Comparison of ENCODE assay signal across 6 cellular contexts in the genomic region with DNA sequence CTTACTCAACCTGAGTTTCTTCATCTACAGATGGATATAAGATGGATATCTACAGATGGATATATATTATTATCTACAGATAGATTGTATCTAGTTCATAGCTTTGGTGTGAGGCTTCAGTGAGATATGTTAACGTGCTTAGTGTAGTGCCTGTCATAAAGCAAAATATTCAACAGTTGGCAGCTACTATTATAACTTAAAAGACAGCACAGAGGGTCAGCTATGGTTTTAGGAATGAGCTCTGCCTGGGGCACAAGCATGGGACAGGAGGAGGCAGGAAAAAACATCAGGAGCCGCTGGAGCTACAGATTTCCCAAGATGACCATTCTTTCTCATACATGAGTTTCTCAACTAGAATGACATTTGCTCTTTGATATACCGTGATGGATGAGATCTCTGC. TPM values are rescaled to one million over a fixed set of nuclear protein-coding genes. Genes with fewer than 3 reads are reported as not detected.
DNase-seq lines count a peak whose midpoint lies in the region; ATAC-seq and TF ChIP-seq lines count a peak whose summit lies in the region.

No MANE protein-coding gene starts in this region.

- DNase-seq in MM.1S (no peak), dorsolateral prefrontal cortex (no peak), psoas muscle (no peak), NCI-H226 (no peak), NCI-H69 (lab: John Stamatoyannopoulos, UW) (no peak), ureter (ENCODE audit: low spot score) (no peak)

- no peaks in the 10 kb centered on the region for H3K27me3 ChIP-seq in MM.1S (replicated peaks; ENCODE audit: insufficient read depth, low read length)
- H3K27me3 ChIP-seq in dorsolateral prefrontal cortex: no peaks in the 10 kb centered on the region
- no peaks in the 10 kb centered on the region for H3K27me3 ChIP-seq in psoas muscle (ENCODE audit: insufficient read depth in 3 of 3, low read length in 2 of 3)

- no peaks in the 10 kb centered on the region for H3K9me3 ChIP-seq in MM.1S (replicated peaks; ENCODE audit: insufficient read depth, low read length)
- no peaks in the 10 kb centered on the region for H3K9me3 ChIP-seq in psoas muscle

- 68 to 78% (median 72%) methylated on average over 3 of the region's 3 CpGs for WGBS in psoas muscle, 3 donors

- no peak for TF ChIP-seq CTCF in MM.1S (IDR thresholded peaks at IDR 0.05; ENCODE audit: low read length)
- no peak for TF ChIP-seq CTCF in dorsolateral prefrontal cortex (IDR thresholded peaks at IDR 0.05 in 54 of 56, conservative IDR thresholded peaks at IDR 0.05 in 2 of 56; ENCODE audit: low read depth in 1 of 56, partially characterized antibody in 56 of 56)
- no peak for TF ChIP-seq CTCF in psoas muscle (IDR thresholded peaks at IDR 0.05)

- H3K9ac ChIP-seq in MM.1S (ENCODE audit: low read length): no peak overlapping the region

- peak overlapping the region; percentile 93; the same call in 1 of the 2 replicates for H2AFZ ChIP-seq in MM.1S (ENCODE audit: low read length)

- peak overlapping the region; percentile 59; the same call in 1 of the 2 replicates for H3K4me3 ChIP-seq in MM.1S (ENCODE audit: low read length)
- peak overlapping the region in 52 of 59 donors; percentile 64 to 97 (median 88) for H3K4me3 ChIP-seq in dorsolateral prefrontal cortex
- H3K4me3 ChIP-seq in psoas muscle: peak overlapping the region; percentile 82

- H4K20me1 ChIP-seq in MM.1S (ENCODE audit: insufficient read depth, low read length): no peaks in the 10 kb centered on the region

- peaks cover 26% of the 10 kb centered on the region for H3K4me1 ChIP-seq in MM.1S (ENCODE audit: low read length)
- H3K4me1 ChIP-seq in psoas muscle: peaks cover 15% of the 10 kb centered on the region

- H3K36me3 ChIP-seq in MM.1S (replicated peaks; ENCODE audit: insufficient read depth, low read length) (no peaks in the 10 kb centered on the region), psoas muscle (ENCODE audit: insufficient read depth in 1 of 2, low read depth in 1 of 2) (peaks cover 0 to 28% of the 10 kb centered on the region in 2 donors)

- intact Hi-C loops in dorsolateral prefrontal cortex (cut with DNase I) (loop anchor here (2.0 to 5.0 kb wide), 3 partner anchors 34 to 81 kb away; a partner anchor contains a TSS), psoas muscle (cut with DNase I) (loop anchor here (2.0 to 5.0 kb wide), 2 partner anchors 14 to 39 kb away; a partner anchor contains a TSS)

- peaks cover 14% of the 10 kb centered on the region for H3K79me2 ChIP-seq in MM.1S (ENCODE audit: low read length)

- H3K27ac ChIP-seq in MM.1S (ENCODE audit: low read length) (no peak overlapping the region), dorsolateral prefrontal cortex (peak overlapping the region in 49 of 59 donors; percentile 6 to 96 (median 82)), psoas muscle (peak overlapping the region; percentile 99)

- no peaks in the 10 kb centered on the region for H3K9me2 ChIP-seq in MM.1S (replicated peaks; ENCODE audit: insufficient read depth, low read length)

- H3K4me2 ChIP-seq in MM.1S (ENCODE audit: low read depth, low read length): peak overlapping the region; percentile 79; the same call in 1 of the 2 replicates

- ATAC-seq in psoas muscle: no peak

- H3F3A ChIP-seq in MM.1S (ENCODE audit: insufficient read depth, low read length): no peaks in the 10 kb centered on the region; the same call in 1 of the 2 replicates

RNA-seq across cellular contexts. Expression of a gene that starts 1.3 kb away (rescaled TPM):
- 10 to 100 TPM; 32.7 to 66.9 (median 46.4) TPM for total RNA-seq in dorsolateral prefrontal cortex
- total RNA-seq in psoas muscle: 100 to 1,000 TPM; 395 to 772 (median 630) TPM
- 100 to 1,000 TPM; 255 to 500 (median 354) TPM for polyA plus RNA-seq in psoas muscle
- 142 TPM for total RNA-seq in ureter

RNA-seq across cellular contexts. Expression of a gene that starts 10.2 kb away (rescaled TPM):
- total RNA-seq in dorsolateral prefrontal cortex (10 to 100 TPM; 51.2 to 87.2 (median 64.4) TPM), psoas muscle (10 to 100 TPM; 64.4 to 91.0 (median 72.1) TPM), ureter (86.0 TPM)
- 100 to 1,000 TPM in 1 of 3 donors, 10 to 100 TPM in 2; 75.3 to 127 (median 95.8) TPM for polyA plus RNA-seq in psoas muscle

RNA-seq across cellular contexts. Expression of a gene that starts 38.8 kb away (rescaled TPM):
- total RNA-seq in dorsolateral prefrontal cortex (100 to 1,000 TPM in 5 of 120 experiments, 10 to 100 TPM in 115; 37.4 to 106 (median 77.4) TPM), psoas muscle (10 to 100 TPM; 17.1 to 25.6 (median 19.2) TPM), ureter (50.7 TPM)
- polyA plus RNA-seq in psoas muscle: 10 to 100 TPM; 19.0 to 33.9 (median 29.9) TPM

RNA-seq across cellular contexts. Expression of a gene that starts 41.3 kb away (rescaled TPM):
- total RNA-seq in dorsolateral prefrontal cortex (10 to 100 TPM; 22.3 to 47.0 (median 36.2) TPM), psoas muscle (10 to 100 TPM; 14.3 to 19.8 (median 16.1) TPM), ureter (35.4 TPM)
- 10 to 100 TPM in 2 of 3 donors, 1 to 10 TPM in 1; 7.4 to 27.4 (median 16.5) TPM for polyA plus RNA-seq in psoas muscle

RNA-seq across cellular contexts. Expression of a gene that starts 57.9 kb away (rescaled TPM):
- total RNA-seq in dorsolateral prefrontal cortex (100 to 1,000 TPM in 106 of 120 experiments, 10 to 100 TPM in 14; 47.1 to 253 (median 140) TPM), psoas muscle (10 to 100 TPM; 29.1 to 99.8 (median 51.5) TPM), ureter (2.4 TPM)
- polyA plus RNA-seq in psoas muscle: 10 to 100 TPM in 2 of 3 donors, 1 to 10 TPM in 1; 8.3 to 28.3 (median 14.1) TPM
